ENCODE assay signal across 18 cellular contexts in the genomic region with DNA sequence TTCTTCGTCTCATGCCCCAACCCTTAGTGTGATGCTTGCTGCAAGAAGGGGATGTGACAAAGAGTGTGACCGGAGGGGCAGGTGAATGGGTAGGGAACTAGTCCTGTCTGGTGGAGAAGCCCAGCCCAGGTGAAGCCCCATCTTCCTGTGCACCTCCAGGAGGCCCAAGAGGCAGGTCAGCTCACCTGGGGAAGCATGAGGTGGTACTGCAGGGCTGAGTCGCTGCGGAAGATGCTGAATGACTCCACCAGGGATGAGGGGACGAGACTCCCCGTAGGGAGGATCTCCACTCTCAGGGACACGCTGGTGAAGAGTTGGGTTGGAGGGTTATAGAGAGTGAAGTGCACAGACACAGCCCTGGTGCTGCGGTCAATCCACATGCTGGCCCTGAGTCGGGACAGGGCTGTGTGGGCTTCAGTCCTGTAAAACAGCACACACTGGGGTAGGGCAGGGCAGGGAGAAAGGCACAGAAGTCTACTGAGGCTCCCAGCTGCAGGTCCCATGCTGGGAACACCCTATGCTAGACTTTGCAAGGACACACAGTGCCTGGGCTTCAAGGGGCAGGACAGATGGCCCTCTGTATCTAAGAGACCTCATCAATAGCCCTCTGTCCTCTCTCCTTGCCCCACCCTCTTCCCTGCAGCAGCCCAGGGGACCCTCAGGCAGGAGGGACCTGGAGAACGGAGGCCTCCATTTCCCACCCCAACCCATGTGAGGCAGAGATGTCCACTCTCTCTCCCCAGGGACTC.
"Had no signal": no experiment of that assay in that cellular context is flagged by ENCODE, and none has a peak within 500 bp of the region (broad histone marks: within the 10 kb centered on the region; RNA-seq: fewer than 3 reads in every experiment).

No MANE protein-coding gene starts in this region.

- H3K27me3 Mint-ChIP-seq: activated CD8-positive, alpha-beta T cell treated with anti-CD3 and anti-CD28 coated beads for 36 hours had no signal

- H3K9me3 Mint-ChIP-seq: activated CD8-positive, alpha-beta T cell treated with anti-CD3 and anti-CD28 coated beads for 36 hours; activated naive CD4-positive, alpha-beta T cell treated with anti-CD3 and anti-CD28 coated beads, Interleukin-2, amount 10 ng/mL, durations not matched to agents 7 days and 5 days; brain; nephron progenitor cell had no signal

- H3K4me1 Mint-ChIP-seq: activated CD8-positive, alpha-beta memory T cell treated with anti-CD3 and anti-CD28 coated beads, Interleukin-2, amount 10 ng/mL, durations not matched to agents 7 days and 5 days; activated naive CD4-positive, alpha-beta T cell treated with anti-CD3 and anti-CD28 coated beads, Interleukin-2, amount 10 ng/mL, durations not matched to agents 7 days and 5 days had no signal

- H3K27ac Mint-ChIP-seq: activated CD8-positive, alpha-beta memory T cell treated with anti-CD3 and anti-CD28 coated beads, Interleukin-2, amount 10 ng/mL, durations not matched to agents 7 days and 5 days; activated CD8-positive, alpha-beta T cell treated with anti-CD3 and anti-CD28 coated beads for 36 hours; activated naive CD4-positive, alpha-beta T cell treated with anti-CD3 and anti-CD28 coated beads, Interleukin-2, amount 10 ng/mL, durations not matched to agents 7 days and 5 days; nephron progenitor cell had no signal

- ATAC-seq: activated CD8-positive, alpha-beta memory T cell treated with anti-CD3 and anti-CD28 coated beads, Interleukin-2, amount 10 ng/mL, durations not matched to agents 7 days and 5 days; activated CD8-positive, alpha-beta T cell treated with anti-CD3 and anti-CD28 coated beads for 36 hours; foreskin keratinocyte; left ventricle myocardium superior had no signal

- DNase-seq: activated CD4-positive, alpha-beta T cell treated with anti-CD3 and anti-CD28 coated beads for 48 hours; activated CD8-positive, alpha-beta memory T cell treated with anti-CD3 and anti-CD28 coated beads, Interleukin-2, amount 10 ng/mL, durations not matched to agents 7 days and 5 days; activated CD8-positive, alpha-beta T cell treated with anti-CD3 and anti-CD28 coated beads for 36 hours; activated effector memory CD4-positive, alpha-beta T cell treated with anti-CD3 and anti-CD28 coated beads, Interleukin-2, amount 50 U/mL, for 16 hours; activated naive CD4-positive, alpha-beta T cell treated with anti-CD3 and anti-CD28 coated beads, Interleukin-2, amount 10 ng/mL, durations not matched to agents 7 days and 5 days; activated T-cell treated with anti-CD3 and anti-CD28 coated beads for 4 hours; aorta; dermis blood vessel endothelial cell; effector memory CD4-positive, alpha-beta T cell; foreskin keratinocyte; left ventricle myocardium superior; nephron progenitor cell; occipital lobe; stimulated activated CD4-positive, alpha-beta T cell treated with anti-CD3 and anti-CD28 coated beads, Interleukin-4, amount 100 ng/mL, for 24 hours; stimulated activated naive CD4-positive, alpha-beta T cell treated with Interleukin-2 at 50 U/mL for 16 hours; T-helper 2 cell; thyroid gland had no signal

- H3K36me3 Mint-ChIP-seq: activated CD8-positive, alpha-beta memory T cell treated with anti-CD3 and anti-CD28 coated beads, Interleukin-2, amount 10 ng/mL, durations not matched to agents 7 days and 5 days; activated naive CD4-positive, alpha-beta T cell treated with anti-CD3 and anti-CD28 coated beads, Interleukin-2, amount 10 ng/mL, durations not matched to agents 7 days and 5 days; brain had no signal

- H3K4me3 Mint-ChIP-seq: activated CD8-positive, alpha-beta memory T cell treated with anti-CD3 and anti-CD28 coated beads, Interleukin-2, amount 10 ng/mL, durations not matched to agents 7 days and 5 days; activated CD8-positive, alpha-beta T cell treated with anti-CD3 and anti-CD28 coated beads for 36 hours; activated naive CD4-positive, alpha-beta T cell treated with anti-CD3 and anti-CD28 coated beads, Interleukin-2, amount 10 ng/mL, durations not matched to agents 7 days and 5 days; brain; nephron progenitor cell had no signal
